7 cellular contexts compared by ENCODE assay signal in the genomic region with DNA sequence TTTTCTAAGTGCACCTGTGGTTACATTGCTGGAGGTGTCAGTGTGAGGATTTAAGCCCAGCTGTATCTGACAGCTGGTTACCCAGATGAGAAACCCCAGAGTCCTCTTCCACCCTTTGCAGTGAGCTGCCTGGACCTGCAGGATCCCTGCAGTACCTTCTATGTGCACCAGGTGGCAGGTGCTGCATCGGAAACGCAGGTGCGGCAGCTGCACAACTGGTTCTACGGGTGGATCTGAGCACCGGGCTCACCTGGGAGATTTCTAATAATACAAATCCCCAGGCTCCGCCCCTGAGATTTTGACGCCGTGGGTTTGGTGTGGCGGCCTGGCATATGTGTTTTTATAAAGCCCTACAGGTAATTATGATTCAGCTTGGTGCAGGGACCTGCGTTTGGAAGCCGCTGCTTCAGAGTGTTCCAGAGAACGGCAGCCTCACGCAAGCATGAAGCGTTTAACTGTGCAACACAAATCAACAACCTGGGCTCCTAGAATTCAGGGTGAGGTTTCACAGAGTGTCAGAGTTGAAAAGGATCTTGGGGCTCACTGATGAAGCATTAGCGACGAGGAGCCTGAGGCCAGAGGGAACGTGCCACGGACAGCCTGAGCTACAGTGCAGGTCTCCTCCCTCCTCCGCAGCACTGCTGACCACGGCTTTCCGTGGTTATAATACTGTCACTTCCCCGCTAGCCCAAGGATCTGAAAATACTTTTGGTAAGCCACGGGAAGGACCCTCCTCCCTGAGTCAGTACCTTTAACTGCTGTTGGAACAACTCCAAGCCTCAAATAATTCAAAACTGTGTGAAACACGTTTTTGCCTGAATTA.
DNase-seq lines count a peak whose midpoint lies in the region; ATAC-seq, FAIRE-seq and TF ChIP-seq lines count a peak whose summit lies in the region.

No MANE protein-coding gene starts in this region.

- no peak overlapping the region for H3K9ac ChIP-seq in keratinocyte (ENCODE audit: control insufficient read depth, extremely low read depth, insufficient read depth, low read length)

- dilution Hi-C loops in keratinocyte (cut with MboI; ENCODE audit: extremely low pct_ligation_motif_present, low sequenced_read_pairs) = no loop called here

- peak; percentile 81 for DNase-seq in NCI-H1436 (lab: John Stamatoyannopoulos, UW)
- DNase-seq in T-helper 9 cell = peak; percentile 55
- DNase-seq in astrocyte of the spinal cord (ENCODE audit: low read depth, low spot score) = peak; percentile 33
- DNase-seq in keratinocyte (ENCODE audit: low read depth, low spot score) = peak; percentile 75
- peak; percentile 65 to 66 for DNase-seq in stimulated activated CD4-positive, alpha-beta T cell treated with anti-CD3 and anti-CD28 coated beads, Interleukin-4, amount 100 ng/mL, for 4 hours

- no peaks in the 10 kb centered on the region for H3K9me1 ChIP-seq in keratinocyte (ENCODE audit: control insufficient read depth, extremely low read depth, insufficient read depth, low read length)

- no peaks in the 10 kb centered on the region for H3K9me3 ChIP-seq in keratinocyte (ENCODE audit: control insufficient read depth, low read depth, low read length)

- TF ChIP-seq CTCF in astrocyte of the spinal cord (IDR thresholded peaks at IDR 0.05; ENCODE audit: low read depth, low read length) = peak; percentile 83
- peak; percentile 93 to 98 (median 98) for TF ChIP-seq CTCF in keratinocyte (optimal IDR thresholded peaks at IDR 0.05 in 1 of 3, IDR thresholded peaks at IDR 0.05 in 1 of 3, conservative IDR thresholded peaks at IDR 0.05 in 1 of 3; ENCODE audit: extremely low read depth in 1 of 3, insufficient read depth in 2 of 3, low read length in 3 of 3)

- peaks cover 16% of the 10 kb centered on the region for H3K27me3 ChIP-seq in keratinocyte (ENCODE audit: control insufficient read depth, extremely low read depth, insufficient read depth, low read length)

- H3K4me3 ChIP-seq in astrocyte of the spinal cord (ENCODE audit: low read depth, low read length) (no peak overlapping the region), keratinocyte (ENCODE audit: control insufficient read depth in 2 of 3, extremely low read depth in 1 of 3, insufficient read depth in 2 of 3, low read depth in 1 of 3, low read length in 3 of 3) (peak overlapping the region; percentile 3 to 50 (median 19))

- H3K27ac ChIP-seq in keratinocyte (ENCODE audit: control insufficient read depth, insufficient read depth, low read length) = peak overlapping the region; percentile 16

- H4K20me1 ChIP-seq in keratinocyte (ENCODE audit: control insufficient read depth, extremely low read depth, insufficient read depth, low read length) = no peaks in the 10 kb centered on the region

- no peaks in the 10 kb centered on the region for H3K36me3 ChIP-seq in keratinocyte (ENCODE audit: control insufficient read depth in 2 of 2, extremely low read depth in 1 of 2, insufficient read depth in 2 of 2, low read length in 2 of 2)

- ATAC-seq in GM18498 (IDR thresholded peaks at IDR 0.05; ENCODE audit: unreplicated experiment) = peak; percentile 99
- peak; percentile 89 for ATAC-seq in HG02840 (IDR thresholded peaks at IDR 0.05; ENCODE audit: low FRiP score, unreplicated experiment)

- peak overlapping the region; percentile 77 for H3K4me2 ChIP-seq in keratinocyte (ENCODE audit: control insufficient read depth, extremely low read depth, insufficient read depth, low read depth, low read length)

- in situ Hi-C loops in astrocyte of the spinal cord (cut with HindIII; ENCODE audit: low sequenced_read_pairs) = no loop called here

- H3K4me1 ChIP-seq in keratinocyte (ENCODE audit: control insufficient read depth, extremely low read depth, insufficient read depth, low read length) = peaks cover 6% of the 10 kb centered on the region

- H3K79me2 ChIP-seq in keratinocyte (ENCODE audit: control insufficient read depth, insufficient read depth, low read length) = no peaks in the 10 kb centered on the region

- H2AFZ ChIP-seq in keratinocyte (ENCODE audit: control insufficient read depth, low read length) = peak overlapping the region; percentile 73

- peak; percentile 89 for FAIRE-seq in keratinocyte (lab: Jason Lieb, UNC)
